In the genomic region with DNA sequence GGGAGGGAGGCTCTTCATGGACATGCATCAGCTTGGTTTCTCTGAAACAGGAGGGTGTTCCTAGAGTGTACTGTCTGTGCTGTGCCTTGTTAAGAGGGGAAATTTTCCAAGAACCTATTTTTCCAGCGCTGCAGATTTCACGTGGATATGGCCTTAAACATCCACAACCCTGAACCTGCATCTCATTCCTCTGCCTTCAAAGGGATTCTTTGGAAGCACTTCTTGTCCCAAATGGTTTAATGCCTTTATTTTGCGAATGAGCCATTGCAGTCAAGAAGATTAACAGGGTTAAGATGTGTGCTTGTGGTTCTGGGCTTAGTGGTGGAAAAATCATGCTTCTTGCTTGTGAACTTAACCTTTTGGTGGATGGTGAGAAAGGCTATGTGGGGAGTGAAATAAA, we compare ENCODE assay signal across 24 cellular contexts.
"Had no signal": no experiment of that assay in that cellular context is flagged by ENCODE, and none has a peak within 500 bp of the region (broad histone marks: within the 10 kb centered on the region; RNA-seq: fewer than 3 reads in every experiment).

No MANE protein-coding gene starts in this region.

- H3K27me3 Mint-ChIP-seq: activated CD4-positive, alpha-beta memory T cell treated with anti-CD3 and anti-CD28 coated beads, Interleukin-2, amount 10 ng/mL, durations not matched to agents 7 days and 5 days; activated naive CD8-positive, alpha-beta T cell; activated T-helper 17 cell treated with anti-CD3 and anti-CD28 coated beads, Interleukin-2, amount 50 U/mL, for 72 hours; brain; central memory CD8-positive, alpha-beta T cell; T-helper 17 cell had no signal

- H3K4me1 ChIP-seq: SJSA1 had no signal

- H3K27me3 ChIP-seq: SJSA1 had no signal

- H3K9me3 Mint-ChIP-seq: activated CD4-positive, alpha-beta memory T cell treated with anti-CD3 and anti-CD28 coated beads, Interleukin-2, amount 10 ng/mL, durations not matched to agents 7 days and 5 days; activated naive CD4-positive, alpha-beta T cell treated with anti-CD3 and anti-CD28 coated beads for 36 hours; central memory CD8-positive, alpha-beta T cell had no signal

- H3K36me3 ChIP-seq: SJSA1 had no signal

- H3K27ac Mint-ChIP-seq: activated CD4-positive, alpha-beta memory T cell treated with anti-CD3 and anti-CD28 coated beads, Interleukin-2, amount 10 ng/mL, durations not matched to agents 7 days and 5 days; activated naive CD4-positive, alpha-beta T cell treated with anti-CD3 and anti-CD28 coated beads for 36 hours; activated naive CD8-positive, alpha-beta T cell; activated T-helper 17 cell treated with anti-CD3 and anti-CD28 coated beads, Interleukin-2, amount 50 U/mL, for 72 hours; T-helper 17 cell had no signal

- H3K27ac ChIP-seq: SJSA1, VCaP had no signal

- H3K9me3 ChIP-seq: SJSA1 had no signal

- ATAC-seq: activated T-helper 17 cell treated with anti-CD3 and anti-CD28 coated beads, Interleukin-2, amount 50 U/mL, for 72 hours; PC-3; T-helper 17 cell had no signal

- H3K4me3 Mint-ChIP-seq: activated CD4-positive, alpha-beta memory T cell treated with anti-CD3 and anti-CD28 coated beads, Interleukin-2, amount 10 ng/mL, durations not matched to agents 7 days and 5 days; activated naive CD4-positive, alpha-beta T cell treated with anti-CD3 and anti-CD28 coated beads for 36 hours; activated naive CD8-positive, alpha-beta T cell; activated T-helper 17 cell treated with anti-CD3 and anti-CD28 coated beads, Interleukin-2, amount 50 U/mL, for 72 hours; brain; central memory CD8-positive, alpha-beta T cell; T-helper 17 cell had no signal

- DNase-seq: activated CD4-positive, alpha-beta memory T cell treated with anti-CD3 and anti-CD28 coated beads, Interleukin-2, amount 10 ng/mL, durations not matched to agents 7 days and 5 days; activated CD4-positive, alpha-beta T cell treated with anti-CD3 and anti-CD28 coated beads, Interleukin-2, amount 50 U/mL, for 1 hour; activated CD4-positive, CD25-positive, alpha-beta regulatory T cell; activated gamma-delta T cell; activated naive CD4-positive, alpha-beta T cell treated with anti-CD3 and anti-CD28 coated beads for 36 hours; activated T-cell treated with anti-CD3 and anti-CD28 coated beads for 4 hours; activated T-cell treated with anti-CD3 and anti-CD28 coated beads, Interleukin-2, amount 50 U/mL, for 48 hours; amygdala; NCI-H1048; NCI-H146; NCI-H187 treated with DMSO at 0.1 percent for 48 hours; NCI-H2081 treated with DMSO at 0.1 percent for 48 hours; NCI-H446; NCI-H524; PC-3; SHP77; T-helper 17 cell; T-helper 9 cell had no signal

- H3K4me3 ChIP-seq: SJSA1 had no signal
